9 cellular contexts compared by ENCODE assay signal in the genomic region with DNA sequence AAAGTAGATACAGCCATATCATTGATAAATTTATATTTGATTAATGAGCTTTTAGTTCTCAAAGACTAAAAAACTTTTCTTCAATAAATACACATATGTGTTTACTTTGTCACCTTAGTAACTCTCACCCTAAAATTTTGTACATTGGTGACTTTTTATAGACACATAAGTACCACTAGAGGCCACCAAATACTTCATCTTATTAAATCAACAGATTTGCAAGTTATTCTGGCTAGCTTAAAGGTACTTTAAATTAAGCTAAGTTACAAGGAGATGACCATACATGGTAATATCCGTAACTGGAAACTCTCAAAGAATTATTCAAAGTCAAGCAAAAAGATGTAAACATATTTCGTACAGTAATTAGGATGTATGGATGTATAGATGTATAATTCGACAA.
A peak's percentile ranks its signal among the peaks of the same experiment; 100 is the strongest.
DNase-seq lines count a peak whose midpoint lies in the region; ATAC-seq and TF ChIP-seq lines count a peak whose summit lies in the region.
"Had no signal": no experiment of that assay in that cellular context is flagged by ENCODE, and none has a peak within 500 bp of the region (broad histone marks: within the 10 kb centered on the region; RNA-seq: fewer than 3 reads in every experiment).

No MANE protein-coding gene starts in this region.

- no peaks in the 10 kb centered on the region for H3K9me2 ChIP-seq in Loucy (replicated peaks; ENCODE audit: low read depth, low read length)

- no peaks in the 10 kb centered on the region for H3K36me3 Mint-ChIP-seq in activated naive CD4-positive, alpha-beta T cell treated with anti-CD3 and anti-CD28 coated beads for 36 hours (ENCODE audit: low read depth)

- H3K4me1 ChIP-seq in Loucy (ENCODE audit: insufficient read depth, low read length, poor library complexity, severe bottlenecking) (peaks cover 25% of the 10 kb centered on the region), lower lobe of right lung (no peaks in the 10 kb centered on the region)

- H3K9ac ChIP-seq in Loucy (ENCODE audit: low read depth, low read length, poor library complexity, severe bottlenecking) = no peak overlapping the region

- no peak for ATAC-seq in lower lobe of right lung

- H3K27me3 ChIP-seq in Loucy (ENCODE audit: insufficient read depth, low read length, poor library complexity, severe bottlenecking) = no peaks in the 10 kb centered on the region
- H3K27me3 ChIP-seq in lower lobe of right lung (ENCODE audit: low read depth) = no peaks in the 10 kb centered on the region

- CTCF ChIA-PET in activated naive CD4-positive, alpha-beta T cell treated with anti-CD3 and anti-CD28 coated beads for 36 hours (lab: Charles Lee) = interaction anchor here (0.8 to 1.6 kb wide), 4 partner anchors 11 to 142 kb away, joined by 3 to 5 read pairs (median 3); no protein-coding TSS in a partner anchor

- H3K27ac ChIP-seq in lower lobe of right lung = no peak overlapping the region

- H3F3A ChIP-seq in Loucy (ENCODE audit: low read depth) = no peaks in the 10 kb centered on the region

- H4K20me1 ChIP-seq in Loucy (ENCODE audit: insufficient read depth, low read length, poor library complexity, severe bottlenecking) = no peaks in the 10 kb centered on the region

- no peak overlapping the region for H3K4me2 ChIP-seq in Loucy (ENCODE audit: low read depth, low read length, poor library complexity, severe bottlenecking)

- no peaks in the 10 kb centered on the region for H3K4me1 Mint-ChIP-seq in activated naive CD4-positive, alpha-beta T cell treated with anti-CD3 and anti-CD28 coated beads for 36 hours (ENCODE audit: low read depth)

- peak; percentile 62 for TF ChIP-seq CTCF in Loucy (conservative IDR thresholded peaks at IDR 0.05; ENCODE audit: low read length)
- peak; percentile 16 for TF ChIP-seq CTCF in astrocyte of the spinal cord (IDR thresholded peaks at IDR 0.05; ENCODE audit: low read depth, low read length)
- TF ChIP-seq CTCF in lower lobe of right lung (IDR thresholded peaks at IDR 0.05) = peak; percentile 12

- no peak overlapping the region for H3K27ac Mint-ChIP-seq in activated naive CD4-positive, alpha-beta T cell treated with anti-CD3 and anti-CD28 coated beads for 36 hours

- no peak overlapping the region for H2AFZ ChIP-seq in Loucy (ENCODE audit: low read length)

- no peaks in the 10 kb centered on the region for H3K9me3 Mint-ChIP-seq in activated naive CD4-positive, alpha-beta T cell treated with anti-CD3 and anti-CD28 coated beads for 36 hours

- H3K36me3 ChIP-seq in Loucy (ENCODE audit: insufficient read depth, low read length) (no peaks in the 10 kb centered on the region), lower lobe of right lung (no peaks in the 10 kb centered on the region)

- H3K4me3 ChIP-seq in Loucy (ENCODE audit: low read length, poor library complexity, severe bottlenecking) = no peak overlapping the region
- H3K4me3 ChIP-seq in astrocyte of the spinal cord (ENCODE audit: low read depth, low read length) = no peak overlapping the region
- no peak overlapping the region for H3K4me3 ChIP-seq in lower lobe of right lung

- no peak overlapping the region for H3K4me3 Mint-ChIP-seq in activated naive CD4-positive, alpha-beta T cell treated with anti-CD3 and anti-CD28 coated beads for 36 hours

- H3K79me2 ChIP-seq in Loucy (ENCODE audit: insufficient read depth, low read length) = no peaks in the 10 kb centered on the region

- DNase-seq in GM03348 (ENCODE audit: low spot score) (peak; percentile 35), astrocyte of the spinal cord (ENCODE audit: low read depth, low spot score) (peak; percentile 45), lower lobe of right lung (no peak), ecto neural progenitor cell (ENCODE audit: low spot score) (no peak), pons (ENCODE audit: low spot score) (no peak)
- DNase-seq in activated naive CD4-positive, alpha-beta T cell treated with anti-CD3 and anti-CD28 coated beads for 36 hours = no peak
- no peak for DNase-seq in activated CD8-positive, alpha-beta memory T cell treated with anti-CD3 and anti-CD28 coated beads, Interleukin-2, amount 50 U/mL, for 48 hours
- DNase-seq: activated CD4-positive, alpha-beta T cell treated with anti-CD3 and anti-CD28 coated beads, Interleukin-2, amount 50 U/mL, for 48 hours had no signal

- in situ Hi-C loops in astrocyte of the spinal cord (cut with HindIII; ENCODE audit: low sequenced_read_pairs) = no loop called here

- H3K27me3 Mint-ChIP-seq in activated naive CD4-positive, alpha-beta T cell treated with anti-CD3 and anti-CD28 coated beads for 36 hours (ENCODE audit: low read depth) = no peaks in the 10 kb centered on the region

- intact Hi-C loops in lower lobe of right lung (cut with DNase I) = no loop called here
- intact Hi-C loops in activated naive CD4-positive, alpha-beta T cell treated with anti-CD3 and anti-CD28 coated beads for 36 hours (cut with micrococcal nuclease) = no loop called here

- H3K9me3 ChIP-seq in Loucy (ENCODE audit: insufficient read depth, low read depth, low read length) (no peaks in the 10 kb centered on the region), lower lobe of right lung (no peaks in the 10 kb centered on the region)

Comparison
In these comparisons a context has a peak if more than half of its experiments do, and no peak if none do; other contexts are left out.
1. DNase-seq: peak in GM03348 (single experiment) and astrocyte of the spinal cord (single experiment); none in lower lobe of right lung (single experiment), ecto neural progenitor cell (single experiment), activated naive CD4-positive, alpha-beta T cell treated with anti-CD3 and anti-CD28 coated beads for 36 hours (single experiment), pons (single experiment) and activated CD8-positive, alpha-beta memory T cell treated with anti-CD3 and anti-CD28 coated beads, Interleukin-2, amount 50 U/mL, for 48 hours (single experiment).
2. CTCF ChIP-seq: peak in every context shown above with its lines; median percentile 62 in Loucy; 16 in astrocyte of the spinal cord; 12 in lower lobe of right lung.